ENCODE assay signal across 2 cellular contexts in genomic region chr20:47253860-47254259, GRCh38.
TF ChIP-seq lines count a peak whose summit lies in the region.

No MANE protein-coding gene starts in this region.

TF ChIP-seq in HCT116, 20 proteins besides CTCF, POLR2A, EP300 and RAD21 (continued from another document):
- TF ChIP-seq ATF3 (IDR thresholded peaks at IDR 0.05), result no peak
- no peak for TF ChIP-seq ZBTB33 (IDR thresholded peaks at IDR 0.05; ENCODE audit: extremely low read depth, insufficient replicate concordance, low read length)
- no peak for TF ChIP-seq ZFX (IDR thresholded peaks at IDR 0.05)
- TF ChIP-seq MAX (IDR thresholded peaks at IDR 0.05), result no peak
- TF ChIP-seq FOSL1 (IDR thresholded peaks at IDR 0.05; ENCODE audit: low read depth), result no peak
- TF ChIP-seq REST (IDR thresholded peaks at IDR 0.05; ENCODE audit: low read depth), result no peak
TF ChIP-seq in HCT116: peak in this region for 0.

TF ChIP-seq in GM12878, 131 proteins besides CTCF, POLR2A, EP300 and RAD21 (continued from another document):
- TF ChIP-seq PKNOX1 (IDR thresholded peaks at IDR 0.05), result no peak
- no peak for TF ChIP-seq RB1 (IDR thresholded peaks at IDR 0.05; ENCODE audit: borderline replicate concordance)
- TF ChIP-seq RFX5 (IDR thresholded peaks at IDR 0.05; ENCODE audit: low read depth, low read length), result no peak
- no peak for TF ChIP-seq EGR1 (IDR thresholded peaks at IDR 0.05; ENCODE audit: borderline replicate concordance in 1 of 2, low read depth in 2 of 2, low read length in 2 of 2)
- no peak for TF ChIP-seq NR2C2 (IDR thresholded peaks at IDR 0.05; ENCODE audit: borderline replicate concordance, control insufficient read depth, insufficient read length, low read depth)
- TF ChIP-seq RBBP5 (conservative IDR thresholded peaks at IDR 0.05), result no peak
- no peak for TF ChIP-seq MYC (IDR thresholded peaks at IDR 0.05; ENCODE audit: insufficient read depth, insufficient read length, insufficient replicate concordance, low read length, severe bottlenecking)
- no peak for TF ChIP-seq NFIC (IDR thresholded peaks at IDR 0.05; ENCODE audit: low read depth, low read length)
- no peak for TF ChIP-seq HDGF (IDR thresholded peaks at IDR 0.05)
- no peak for TF ChIP-seq RELA (IDR thresholded peaks at IDR 0.05; ENCODE audit: borderline replicate concordance, partially characterized antibody)
- no peak for TF ChIP-seq FOXK2 (IDR thresholded peaks at IDR 0.05)
- no peak for TF ChIP-seq TARDBP (IDR thresholded peaks at IDR 0.05; ENCODE audit: borderline replicate concordance)
- no peak for TF ChIP-seq ATF3 (IDR thresholded peaks at IDR 0.05; ENCODE audit: borderline replicate concordance, extremely low read depth, low read depth, low read length)
